ENCODE assay signal across 10 cellular contexts in genomic region chr12:98373982-98374381, GRCh38.
DNase-seq lines count a peak whose midpoint lies in the region; ATAC-seq and TF ChIP-seq lines count a peak whose summit lies in the region.
"Had no signal": no experiment of that assay in that cellular context is flagged by ENCODE, and none has a peak within 500 bp of the region (broad histone marks: within the 10 kb centered on the region; RNA-seq: fewer than 3 reads in every experiment).

No MANE protein-coding gene starts in this region.

- H4K20me1 ChIP-seq in GM23338 (replicated peaks; ENCODE audit: insufficient read depth) = no peaks in the 10 kb centered on the region

- H3K4me1 ChIP-seq in BE2C (no peaks in the 10 kb centered on the region), GM23338 (ENCODE audit: insufficient read depth) (peaks cover 10% of the 10 kb centered on the region), tibial artery (peaks cover 0 to 3% (median 0%) of the 10 kb centered on the region in 4 donors)

- no peaks in the 10 kb centered on the region for H3K36me3 Mint-ChIP-seq in GM23338 (ENCODE audit: low read depth)
- no peaks in the 10 kb centered on the region for H3K36me3 Mint-ChIP-seq in stimulated activated effector memory CD8-positive, alpha-beta T cell treated with anti-CD3 and anti-CD28 coated beads, Interleukin-12 subunit alpha, Interleukin-12 subunit beta, amount 100 ng/mL, for 72 hours
- H3K36me3 Mint-ChIP-seq: natural killer cell had no signal

- intact Hi-C loops in tibial artery (cut with DNase I; ENCODE audit: low total_unique reads) = no loop called here

- H3K27me3 ChIP-seq in BE2C (peaks cover 3% of the 10 kb centered on the region; the same call in 1 of the 2 replicates), GM23338 (ENCODE audit: insufficient read depth) (no peaks in the 10 kb centered on the region), tibial artery (peaks cover 0 to 2% of the 10 kb centered on the region in 2 donors)

- no peak overlapping the region for H3K4me2 ChIP-seq in GM23338

- no peak overlapping the region for H3K27ac Mint-ChIP-seq in GM23338
- H3K27ac Mint-ChIP-seq in stimulated activated effector memory CD8-positive, alpha-beta T cell treated with anti-CD3 and anti-CD28 coated beads, Interleukin-12 subunit alpha, Interleukin-12 subunit beta, amount 100 ng/mL, for 72 hours = no peak overlapping the region
- H3K27ac Mint-ChIP-seq: natural killer cell had no signal

- no peaks in the 10 kb centered on the region for H3K9me2 ChIP-seq in GM23338 (ENCODE audit: insufficient read depth)

- no peaks in the 10 kb centered on the region for H3K27me3 Mint-ChIP-seq in GM23338 (ENCODE audit: insufficient read depth, low read depth, poor library complexity)

- H3K36me3 ChIP-seq in BE2C (no peaks in the 10 kb centered on the region), GM23338 (ENCODE audit: insufficient read depth) (no peaks in the 10 kb centered on the region), tibial artery (no peaks in the 10 kb centered on the region)

- no peaks in the 10 kb centered on the region for H3K79me2 ChIP-seq in GM23338 (replicated peaks; ENCODE audit: insufficient read depth)

- DNase-seq in BE2C (no peak), GM23338 (ENCODE audit: low spot score) (peak; percentile 40), RPMI8226 (peak; percentile 7), fibroblast of villous mesenchyme (ENCODE audit: low read depth) (no peak), tibial artery (no peak), NCI-H1417 treated with DMSO at 0.1 percent for 48 hours (lab: John Stamatoyannopoulos, UW) (no peak)
- no peak for DNase-seq in stimulated activated effector memory CD8-positive, alpha-beta T cell treated with anti-CD3 and anti-CD28 coated beads, Interleukin-12 subunit alpha, Interleukin-12 subunit beta, amount 100 ng/mL, for 72 hours (ENCODE audit: low spot score in 2 of 2)
- DNase-seq: EL, natural killer cell had no signal

- peak overlapping the region; percentile 6; the same call in 1 of the 2 replicates for H2AFZ ChIP-seq in GM23338

- H3K4me3 ChIP-seq in BE2C (ENCODE audit: low read depth, low read length) (no peak overlapping the region), GM23338 (no peak overlapping the region), fibroblast of villous mesenchyme (ENCODE audit: low read depth, low read length) (no peak overlapping the region), tibial artery (no peak overlapping the region)

- peaks cover 8% of the 10 kb centered on the region for H3K4me1 Mint-ChIP-seq in GM23338
- H3K4me1 Mint-ChIP-seq in stimulated activated effector memory CD8-positive, alpha-beta T cell treated with anti-CD3 and anti-CD28 coated beads, Interleukin-12 subunit alpha, Interleukin-12 subunit beta, amount 100 ng/mL, for 72 hours = peaks cover 8% of the 10 kb centered on the region

- H3K27ac ChIP-seq in GM23338 (ENCODE audit: low read depth) (no peak overlapping the region), tibial artery (no peak overlapping the region)

- H3F3A ChIP-seq in GM23338 (replicated peaks; ENCODE audit: low read depth) = no peaks in the 10 kb centered on the region

- no peak overlapping the region for H3K4me3 Mint-ChIP-seq in GM23338
- H3K4me3 Mint-ChIP-seq in stimulated activated effector memory CD8-positive, alpha-beta T cell treated with anti-CD3 and anti-CD28 coated beads, Interleukin-12 subunit alpha, Interleukin-12 subunit beta, amount 100 ng/mL, for 72 hours = no peak overlapping the region
- H3K4me3 Mint-ChIP-seq: natural killer cell had no signal

- peak; percentile 64 for ATAC-seq in GM23338
- ATAC-seq in stimulated activated effector memory CD8-positive, alpha-beta T cell treated with anti-CD3 and anti-CD28 coated beads, Interleukin-12 subunit alpha, Interleukin-12 subunit beta, amount 100 ng/mL, for 72 hours = no peak
- ATAC-seq in GM21786 (IDR thresholded peaks at IDR 0.05; ENCODE audit: unreplicated experiment) = no peak
- ATAC-seq: natural killer cell had no signal

- H3K9me3 ChIP-seq in BE2C (no peaks in the 10 kb centered on the region), tibial artery (no peaks in the 10 kb centered on the region)

- TF ChIP-seq CTCF in BE2C (IDR thresholded peaks at IDR 0.05; ENCODE audit: low read depth, low read length) (peak; percentile 27; the same call in 1 of the 2 replicates), GM23338 (conservative IDR thresholded peaks at IDR 0.05; ENCODE audit: low read depth in 2 of 2) (peak; percentile 40 to 44; a peak in 3 of 4 replicates), fibroblast of villous mesenchyme (IDR thresholded peaks at IDR 0.05; ENCODE audit: insufficient read depth, low read depth, low read length) (peak; percentile 33), tibial artery (IDR thresholded peaks at IDR 0.05) (no peak)

- no peaks in the 10 kb centered on the region for H3K9me3 Mint-ChIP-seq in GM23338
- H3K9me3 Mint-ChIP-seq in stimulated activated effector memory CD8-positive, alpha-beta T cell treated with anti-CD3 and anti-CD28 coated beads, Interleukin-12 subunit alpha, Interleukin-12 subunit beta, amount 100 ng/mL, for 72 hours = no peaks in the 10 kb centered on the region
- H3K9me3 Mint-ChIP-seq: natural killer cell had no signal

TF ChIP-seq in GM23338, 12 proteins besides CTCF, POLR2A, EP300 and RAD21:
- TF ChIP-seq ZNF114 (CRISPR knock-in tag; IDR thresholded peaks at IDR 0.05) = no peak

Comparison
In these comparisons a context has a peak if more than half of its experiments do, and no peak if none do; other contexts are left out.
1. DNase-seq: peak in GM23338 (single experiment) and RPMI8226 (single experiment); none in BE2C (single experiment), fibroblast of villous mesenchyme (single experiment), stimulated activated effector memory CD8-positive, alpha-beta T cell treated with anti-CD3 and anti-CD28 coated beads, Interleukin-12 subunit alpha, Interleukin-12 subunit beta, amount 100 ng/mL, for 72 hours (0 of 2), tibial artery (0 of 2) and NCI-H1417 treated with DMSO at 0.1 percent for 48 hours (single experiment).
2. CTCF ChIP-seq: peak in BE2C (single experiment), GM23338 (2 of 2) and fibroblast of villous mesenchyme (single experiment); none in tibial artery (0 of 2).